18 cellular contexts compared by ENCODE assay signal in the genomic region with DNA sequence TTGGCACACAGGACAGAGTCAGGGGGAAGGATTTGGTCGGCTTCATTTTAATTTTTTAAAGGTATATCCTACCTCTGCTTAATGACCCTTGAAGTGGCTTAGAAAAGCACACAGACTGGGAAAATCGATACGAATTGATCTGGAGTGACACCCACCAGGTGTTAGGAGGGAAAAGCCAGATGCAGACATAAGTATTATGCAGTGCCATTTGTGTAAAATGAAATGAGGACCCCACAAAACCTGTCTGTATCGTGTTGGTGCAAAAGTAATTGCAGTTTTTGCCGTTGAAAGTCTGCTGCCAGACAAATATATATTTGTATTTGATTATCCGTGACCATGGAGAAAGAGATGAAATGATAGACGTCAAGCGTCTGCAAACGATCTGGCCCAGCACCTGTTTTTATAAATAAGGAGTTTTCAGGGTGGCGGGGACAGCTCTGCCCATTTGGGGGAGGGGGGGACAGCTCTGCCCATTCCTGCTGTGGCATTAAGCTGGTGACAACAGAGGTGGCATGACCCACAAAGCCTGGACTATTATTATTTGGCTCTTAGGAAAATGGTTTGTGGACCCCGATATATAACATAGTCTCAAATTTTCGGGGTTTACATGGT.
DNase-seq lines count a peak whose midpoint lies in the region; ATAC-seq and TF ChIP-seq lines count a peak whose summit lies in the region.
"Had no signal": no experiment of that assay in that cellular context is flagged by ENCODE, and none has a peak within 500 bp of the region (broad histone marks: within the 10 kb centered on the region; RNA-seq: fewer than 3 reads in every experiment).

No MANE protein-coding gene starts in this region.

- POLR2A ChIA-PET in WTC11 (lab: Charles Lee): no interaction called here

- peak; percentile 40 to 72 for DNase-seq in NCI-H2081 (lab: John Stamatoyannopoulos, UW)
- no peak for DNase-seq in NCI-H2081 treated with DMSO at 0.1 percent for 48 hours (lab: John Stamatoyannopoulos, UW)
- peak; percentile 83 for DNase-seq in NCI-H146 (lab: John Stamatoyannopoulos, UW)
- no peak for DNase-seq in WTC11 (ENCODE audit: low spot score)
- no peak for DNase-seq in nephron progenitor cell
- no peak for DNase-seq in effector CD4-positive, alpha-beta T cell
- DNase-seq: activated naive CD8-positive, alpha-beta T cell treated with anti-CD3 and anti-CD28 coated beads, Interleukin-2, amount 50 U/mL, for 24 hours; activated T-cell treated with anti-CD3 and anti-CD28 coated beads, Interleukin-2, amount 50 U/mL, for 48 hours; caudate nucleus; DMS79; mammary epithelial cell; NCI-H1694; stimulated activated CD4-positive, alpha-beta T cell treated with anti-CD3 and anti-CD28 coated beads, Interleukin-12 subunit alpha, Interleukin-12 subunit beta, amount 100 ng/mL, for 4 hours; SW 1271; thyroid gland had no signal

- no peak overlapping the region for H3K4me3 Mint-ChIP-seq in WTC11
- H3K4me3 Mint-ChIP-seq in nephron progenitor cell: peak overlapping the region; percentile 47
- H3K4me3 Mint-ChIP-seq: stimulated activated memory B cell treated with anti-CD40 and anti-IgM and Interleukin-4, amounts not matched to agents 10 μg/mL and 1 μg/mL and 100 μg/mL, for 72 hours had no signal

- H3K4me1 Mint-ChIP-seq in WTC11 (peaks cover 68% of the 10 kb centered on the region), nephron progenitor cell (peaks cover 91% of the 10 kb centered on the region)

- TF ChIP-seq CTCF in WTC11 (IDR thresholded peaks at IDR 0.05) (no peak), nephron progenitor cell (IDR thresholded peaks at IDR 0.05) (no peak)

- no peak for ATAC-seq in WTC11
- ATAC-seq in GM18520 (IDR thresholded peaks at IDR 0.05; ENCODE audit: unreplicated experiment): no peak
- ATAC-seq in GM18868 (IDR thresholded peaks at IDR 0.05; ENCODE audit: unreplicated experiment): no peak
- ATAC-seq: activated naive CD8-positive, alpha-beta T cell treated with anti-CD3 and anti-CD28 coated beads, Interleukin-2, amount 50 U/mL, for 24 hours; stimulated activated memory B cell treated with anti-CD40 and anti-IgM and Interleukin-4, amounts not matched to agents 10 μg/mL and 1 μg/mL and 100 μg/mL, for 72 hours had no signal

- H3K27ac Mint-ChIP-seq in WTC11: peak overlapping the region; percentile 38; the same call in 1 of the 2 replicates
- peak overlapping the region; percentile 58 for H3K27ac Mint-ChIP-seq in nephron progenitor cell
- H3K27ac Mint-ChIP-seq: stimulated activated memory B cell treated with anti-CD40 and anti-IgM and Interleukin-4, amounts not matched to agents 10 μg/mL and 1 μg/mL and 100 μg/mL, for 72 hours had no signal

- no peaks in the 10 kb centered on the region for H3K36me3 Mint-ChIP-seq in WTC11
- peaks cover 4% of the 10 kb centered on the region for H3K36me3 Mint-ChIP-seq in nephron progenitor cell (ENCODE audit: low read depth)

- H3K27me3 Mint-ChIP-seq in WTC11 (ENCODE audit: low read depth) (no peaks in the 10 kb centered on the region; the same call in 1 of the 2 replicates), nephron progenitor cell (ENCODE audit: low read depth, poor library complexity) (no peaks in the 10 kb centered on the region)
- H3K27me3 Mint-ChIP-seq: activated naive CD8-positive, alpha-beta T cell treated with anti-CD3 and anti-CD28 coated beads, Interleukin-2, amount 50 U/mL, for 24 hours; stimulated activated memory B cell treated with anti-CD40 and anti-IgM and Interleukin-4, amounts not matched to agents 10 μg/mL and 1 μg/mL and 100 μg/mL, for 72 hours had no signal

- CTCF ChIA-PET in WTC11 (lab: Charles Lee): no interaction called here

- H3K9me3 Mint-ChIP-seq in WTC11: no peaks in the 10 kb centered on the region
- no peaks in the 10 kb centered on the region for H3K9me3 Mint-ChIP-seq in nephron progenitor cell
- H3K9me3 Mint-ChIP-seq: activated naive CD8-positive, alpha-beta T cell treated with anti-CD3 and anti-CD28 coated beads, Interleukin-2, amount 50 U/mL, for 24 hours; stimulated activated memory B cell treated with anti-CD40 and anti-IgM and Interleukin-4, amounts not matched to agents 10 μg/mL and 1 μg/mL and 100 μg/mL, for 72 hours had no signal

TF ChIP-seq in WTC11, 78 proteins besides CTCF, POLR2A, EP300 and RAD21:
- TF ChIP-seq CREM (CRISPR knock-in tag; IDR thresholded peaks at IDR 0.05) (no peak), RORB (CRISPR knock-in tag; IDR thresholded peaks at IDR 0.05) (no peak), HMGA2 (CRISPR knock-in tag; IDR thresholded peaks at IDR 0.05) (no peak), ELF4 (CRISPR knock-in tag; IDR thresholded peaks at IDR 0.05; ENCODE audit: low read depth) (no peak), NR3C1 (CRISPR knock-in tag; conservative IDR thresholded peaks at IDR 0.05; ENCODE audit: low read depth) (no peak), PRRX2 (CRISPR knock-in tag; IDR thresholded peaks at IDR 0.05) (no peak), ZNF219 (CRISPR knock-in tag; IDR thresholded peaks at IDR 0.05; ENCODE audit: borderline replicate concordance) (no peak), TCF7 (CRISPR knock-in tag; IDR thresholded peaks at IDR 0.05; ENCODE audit: low read depth) (no peak), NFATC4 (CRISPR knock-in tag; IDR thresholded peaks at IDR 0.05) (no peak), GTF2I (CRISPR knock-in tag; conservative IDR thresholded peaks at IDR 0.05) (no peak), ATF1 (CRISPR knock-in tag; IDR thresholded peaks at IDR 0.05) (no peak), CREB1 (CRISPR knock-in tag; IDR thresholded peaks at IDR 0.05) (no peak)

Comparison
In these comparisons a context has a peak if more than half of its experiments do, and no peak if none do; other contexts are left out.
1. DNase-seq: peak in NCI-H2081 (2 of 2) and NCI-H146 (single experiment); none in NCI-H2081 treated with DMSO at 0.1 percent for 48 hours (single experiment), WTC11 (single experiment), nephron progenitor cell (single experiment) and effector CD4-positive, alpha-beta T cell (single experiment).